ENCODE assay signal across 8 cellular contexts in the genomic region with DNA sequence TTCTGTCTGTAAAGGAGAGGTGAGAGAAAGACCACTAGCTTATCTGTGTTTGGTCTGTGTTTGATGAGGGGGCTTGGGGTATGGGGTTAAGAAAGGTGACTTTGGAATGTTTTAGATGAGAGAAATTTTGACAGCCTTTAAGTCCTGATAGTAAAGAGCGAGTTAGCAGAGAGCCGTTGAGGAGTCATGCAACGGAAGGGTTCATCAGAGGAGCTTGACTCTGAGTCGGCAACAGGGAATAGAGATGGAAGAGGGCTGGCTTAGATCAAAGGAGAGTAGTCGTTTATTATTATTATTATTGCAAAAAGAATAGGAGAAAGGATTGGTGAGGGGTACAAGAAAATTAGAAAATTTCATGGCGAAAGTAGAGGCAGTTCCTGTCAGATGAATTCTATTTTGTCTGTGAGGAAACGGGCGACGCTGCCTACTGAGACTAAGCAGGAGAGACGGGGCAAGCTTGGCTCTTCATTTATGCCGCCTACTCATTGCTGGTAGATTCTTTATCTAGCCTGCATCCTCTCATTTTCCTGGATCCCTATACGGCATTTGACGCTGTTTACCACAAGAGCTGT. TPM values are rescaled to one million over a fixed set of nuclear protein-coding genes. Genes with fewer than 3 reads are reported as not detected.
DNase-seq lines count a peak whose midpoint lies in the region; ATAC-seq, FAIRE-seq and TF ChIP-seq lines count a peak whose summit lies in the region.

No MANE protein-coding gene starts in this region.

- H3K27ac ChIP-seq in CD4-positive, alpha-beta memory T cell (ENCODE audit: low read depth, low read length), result peak overlapping the region; percentile 74
- H3K27ac ChIP-seq in right cardiac atrium (ENCODE audit: low read length) (no peak overlapping the region), small intestine (ENCODE audit: low read depth in 1 of 2, low read length in 1 of 2) (no peak overlapping the region)

- peak overlapping the region; percentile 40 to 70 for H3K4me3 ChIP-seq in CD4-positive, alpha-beta memory T cell (ENCODE audit: low read length in 2 of 2)
- H3K4me3 ChIP-seq in HFF-Myc (replicated peaks; ENCODE audit: low read depth, low read length), result peak overlapping the region; percentile 58
- H3K4me3 ChIP-seq in right cardiac atrium (ENCODE audit: low read length), result peak overlapping the region; percentile 46
- peak overlapping the region; percentile 40 to 77 for H3K4me3 ChIP-seq in small intestine (ENCODE audit: low read depth in 1 of 2, low read length in 2 of 2)

- no peak for TF ChIP-seq CTCF in HFF-Myc (IDR thresholded peaks at IDR 0.05; ENCODE audit: low read depth, low read length, missing control alignments)

- no peaks in the 10 kb centered on the region for H3K36me3 ChIP-seq in CD4-positive, alpha-beta memory T cell (ENCODE audit: insufficient read depth, low read length)
- H3K36me3 ChIP-seq in small intestine (ENCODE audit: control insufficient read depth in 2 of 2, insufficient read depth in 2 of 2, low read length in 2 of 2), result no peaks in the 10 kb centered on the region

- peaks cover 0 to 2% (median 0%) of the 10 kb centered on the region in 8 donors for H3K9me3 Mint-ChIP-seq in CD4-positive, alpha-beta memory T cell
- H3K9me3 Mint-ChIP-seq in activated CD4-positive, alpha-beta memory T cell treated with anti-CD3 and anti-CD28 coated beads, Interleukin-2, amount 10 ng/mL, durations not matched to agents 7 days and 5 days, result no peaks in the 10 kb centered on the region

- WGBS in right cardiac atrium, result 28% methylated on average over 13 of the region's 13 CpGs
- WGBS in small intestine, 3 donors, result 34 to 42% (median 35%) methylated on average over 13 of the region's 13 CpGs

- H3K27me3 Mint-ChIP-seq in CD4-positive, alpha-beta memory T cell, result peaks cover 0 to under 1% of the 10 kb centered on the region in 2 donors
- H3K27me3 Mint-ChIP-seq in activated CD4-positive, alpha-beta memory T cell treated with anti-CD3 and anti-CD28 coated beads, Interleukin-2, amount 10 ng/mL, durations not matched to agents 7 days and 5 days, result no peaks in the 10 kb centered on the region

- FAIRE-seq in small intestine (lab: Jason Lieb, UNC), result no peak

- H3K4me1 ChIP-seq in CD4-positive, alpha-beta memory T cell (ENCODE audit: insufficient read depth, low read length), result peaks cover 19% of the 10 kb centered on the region
- H3K4me1 ChIP-seq in right cardiac atrium (ENCODE audit: control insufficient read depth, insufficient read depth, low read length), result no peaks in the 10 kb centered on the region
- no peaks in the 10 kb centered on the region for H3K4me1 ChIP-seq in small intestine (ENCODE audit: control insufficient read depth in 2 of 2, insufficient read depth in 1 of 2, low read depth in 1 of 2, low read length in 1 of 2)

- peaks cover 13 to 34% (median 24%) of the 10 kb centered on the region in 4 donors for H3K4me1 Mint-ChIP-seq in CD4-positive, alpha-beta memory T cell
- H3K4me1 Mint-ChIP-seq in activated CD4-positive, alpha-beta memory T cell treated with anti-CD3 and anti-CD28 coated beads, Interleukin-2, amount 10 ng/mL, durations not matched to agents 7 days and 5 days, result peaks cover 24% of the 10 kb centered on the region

- H3K4me3 Mint-ChIP-seq in CD4-positive, alpha-beta memory T cell, result peak overlapping the region; percentile 91 to 96 (median 94)
- H3K4me3 Mint-ChIP-seq in activated CD4-positive, alpha-beta memory T cell treated with anti-CD3 and anti-CD28 coated beads, Interleukin-2, amount 10 ng/mL, durations not matched to agents 7 days and 5 days, result peak overlapping the region; percentile 88

- ATAC-seq in right cardiac atrium, result peak in 1 of 2 donors; percentile 36

- intact Hi-C loops in CD4-positive, alpha-beta memory T cell (cut with micrococcal nuclease), result loop anchor here (5.0 kb wide), 1 partner anchor 618 kb away; a partner anchor contains a TSS
- intact Hi-C loops in right cardiac atrium (cut with DNase I), result no loop called here

- peak in 1 of 5 donors; percentile 31 for DNase-seq in CD4-positive, alpha-beta memory T cell
- DNase-seq in HFF-Myc (ENCODE audit: extremely low read depth, low read depth) (no peak), right cardiac atrium (no peak), small intestine (peak; percentile 3), DMS79 treated with DMSO at 0.1 percent for 48 hours (lab: John Stamatoyannopoulos, UW) (no peak), kidney glomerular epithelial cell (lab: John Stamatoyannopoulos, UW) (no peak), COLO829 (ENCODE audit: low spot score) (no peak)
- DNase-seq in activated CD4-positive, alpha-beta memory T cell treated with anti-CD3 and anti-CD28 coated beads, Interleukin-2, amount 10 ng/mL, durations not matched to agents 7 days and 5 days, result no peak

- H3K27ac Mint-ChIP-seq in CD4-positive, alpha-beta memory T cell, result peak overlapping the region; percentile 83 to 96 (median 94)
- peak overlapping the region; percentile 82 for H3K27ac Mint-ChIP-seq in activated CD4-positive, alpha-beta memory T cell treated with anti-CD3 and anti-CD28 coated beads, Interleukin-2, amount 10 ng/mL, durations not matched to agents 7 days and 5 days

- H3K36me3 Mint-ChIP-seq in CD4-positive, alpha-beta memory T cell, result peaks cover 0 to 9% of the 10 kb centered on the region in 2 donors
- peaks cover 4% of the 10 kb centered on the region for H3K36me3 Mint-ChIP-seq in activated CD4-positive, alpha-beta memory T cell treated with anti-CD3 and anti-CD28 coated beads, Interleukin-2, amount 10 ng/mL, durations not matched to agents 7 days and 5 days (ENCODE audit: low read depth)

- H3K9me3 ChIP-seq in CD4-positive, alpha-beta memory T cell (ENCODE audit: control insufficient read depth in 1 of 2, low read length in 2 of 2), result no peaks in the 10 kb centered on the region
- H3K9me3 ChIP-seq in right cardiac atrium (ENCODE audit: control insufficient read depth, low read length), result no peaks in the 10 kb centered on the region
- H3K9me3 ChIP-seq in small intestine (ENCODE audit: control insufficient read depth, low read depth), result no peaks in the 10 kb centered on the region

- CTCF ChIA-PET in CD4-positive, alpha-beta memory T cell (lab: Charles Lee; ENCODE audit: partially characterized antibody), result no interaction called here
- CTCF ChIA-PET in activated CD4-positive, alpha-beta memory T cell treated with anti-CD3 and anti-CD28 coated beads, Interleukin-2, amount 10 ng/mL, durations not matched to agents 7 days and 5 days (lab: Charles Lee), result no interaction called here

- no peaks in the 10 kb centered on the region for H3K27me3 ChIP-seq in CD4-positive, alpha-beta memory T cell (ENCODE audit: insufficient read depth, low read length)
- H3K27me3 ChIP-seq in right cardiac atrium (ENCODE audit: control insufficient read depth, insufficient read depth), result no peaks in the 10 kb centered on the region
- no peaks in the 10 kb centered on the region for H3K27me3 ChIP-seq in small intestine (ENCODE audit: control insufficient read depth in 2 of 2, insufficient read depth in 2 of 2, low read length in 2 of 2)

- POLR2A ChIA-PET in CD4-positive, alpha-beta memory T cell (lab: Charles Lee; ENCODE audit: partially characterized antibody), result no interaction called here
- POLR2A ChIA-PET in activated CD4-positive, alpha-beta memory T cell treated with anti-CD3 and anti-CD28 coated beads, Interleukin-2, amount 10 ng/mL, durations not matched to agents 7 days and 5 days (lab: Charles Lee), result no interaction called here

RNA-seq across cellular contexts. Expression of a gene that starts 0.5 kb away (rescaled TPM):
- 10 to 100 TPM; 22.3 to 22.7 TPM for total RNA-seq in CD4-positive, alpha-beta memory T cell
- 10 to 100 TPM; 52.9 to 66.7 TPM for polyA plus RNA-seq in CD4-positive, alpha-beta memory T cell
- total RNA-seq in activated CD4-positive, alpha-beta memory T cell treated with anti-CD3 and anti-CD28 coated beads, Interleukin-2, amount 10 ng/mL, durations not matched to agents 7 days and 5 days, result 10 to 100 TPM; 39.5 to 41.7 TPM
- 10 to 100 TPM; 16.9 to 28.6 (median 19.0) TPM for total RNA-seq in right cardiac atrium
- polyA plus RNA-seq in right cardiac atrium (14.3 TPM), small intestine (10 to 100 TPM; 26.8 to 34.4 (median 30.3) TPM)
